ENCODE assay signal across 16 cellular contexts in genomic region chr9:95027914-95028854, GRCh38.
DNase-seq lines count a peak whose midpoint lies in the region; ATAC-seq and TF ChIP-seq lines count a peak whose summit lies in the region.
"Had no signal": no experiment of that assay in that cellular context is flagged by ENCODE, and none has a peak within 500 bp of the region (broad histone marks: within the 10 kb centered on the region; RNA-seq: fewer than 3 reads in every experiment).

No MANE protein-coding gene starts in this region.

- DNase-seq in NCI-H2029 treated with DMSO at 0.1 percent for 48 hours (lab: John Stamatoyannopoulos, UW) (peak; percentile 65), SW480 (ENCODE audit: low spot score) (peak; percentile 72), lung (ENCODE audit: low spot score) (no peak), thyroid gland (peak; percentile 44 to 54), inferior parietal cortex (ENCODE audit: extremely low spot score) (no peak), NCI-H2081 treated with DMSO at 0.1 percent for 48 hours (lab: John Stamatoyannopoulos, UW) (no peak)
- DNase-seq: activated CD8-positive, alpha-beta memory T cell treated with anti-CD3 and anti-CD28 coated beads, Interleukin-2, amount 10 ng/mL, durations not matched to agents 7 days and 5 days; activated naive CD8-positive, alpha-beta T cell treated with anti-CD3 and anti-CD28 coated beads, Interleukin-2, amount 10 ng/mL, durations not matched to agents 7 days and 5 days; colonic mucosa; GOT3; kidney glomerular epithelial cell; NCI-H1436; occipital lobe; stimulated activated CD4-positive, alpha-beta T cell treated with anti-CD3 and anti-CD28 coated beads, Interleukin-4, amount 100 ng/mL, for 1 hour; stimulated activated naive CD4-positive, alpha-beta T cell treated with Interleukin-2 at 50 U/mL for 16 hours had no signal

- no peaks in the 10 kb centered on the region for H3K9me3 ChIP-seq in lung (ENCODE audit: control insufficient read depth in 2 of 2, insufficient read depth in 1 of 2, low read length in 1 of 2)
- H3K9me3 ChIP-seq in thyroid gland, result no peaks in the 10 kb centered on the region
- H3K9me3 ChIP-seq: colonic mucosa had no signal

- ATAC-seq in lung (ENCODE audit: insufficient read depth, low FRiP score) (no peak), GM21723 (IDR thresholded peaks at IDR 0.05; ENCODE audit: unreplicated experiment) (no peak)
- ATAC-seq: activated CD8-positive, alpha-beta memory T cell treated with anti-CD3 and anti-CD28 coated beads, Interleukin-2, amount 10 ng/mL, durations not matched to agents 7 days and 5 days had no signal

- intact Hi-C loops in thyroid gland (cut with DNase I), result no loop called here

- TF ChIP-seq POLR2A in thyroid gland (IDR thresholded peaks at IDR 0.05), result no peak

- H3K27ac ChIP-seq in lung (ENCODE audit: low read depth in 1 of 2, low read length in 1 of 2) (peak overlapping the region; percentile 26 to 80), thyroid gland (peak overlapping the region; percentile 51 to 85 (median 61))
- H3K27ac ChIP-seq: colonic mucosa had no signal

- H3K36me3 ChIP-seq in lung (ENCODE audit: control insufficient read depth in 2 of 2, insufficient read depth in 2 of 2, low read length in 2 of 2) (peaks cover 3% of the 10 kb centered on the region in 2 donors), thyroid gland (no peaks in the 10 kb centered on the region)
- H3K36me3 ChIP-seq: colonic mucosa had no signal

- no peak overlapping the region for H3K4me3 ChIP-seq in lung
- H3K4me3 ChIP-seq in thyroid gland (replicated peaks in 1 of 3), result no peak overlapping the region
- H3K4me3 ChIP-seq: colonic mucosa had no signal

- H3K4me1 ChIP-seq in lung (ENCODE audit: control insufficient read depth in 2 of 2, insufficient read depth in 2 of 2, low read length in 2 of 2) (peaks cover 28 to 34% of the 10 kb centered on the region in 2 donors), thyroid gland (peaks cover 71 to 92% of the 10 kb centered on the region in 2 donors)

- TF ChIP-seq CTCF in lung (IDR thresholded peaks at IDR 0.05; ENCODE audit: control extremely low read depth, extremely low read depth), result no peak
- TF ChIP-seq CTCF in thyroid gland (IDR thresholded peaks at IDR 0.05), result no peak

- H3K27me3 ChIP-seq in lung (ENCODE audit: control insufficient read depth, insufficient read depth) (no peaks in the 10 kb centered on the region), thyroid gland (no peaks in the 10 kb centered on the region)
- H3K27me3 ChIP-seq: colonic mucosa had no signal

- WGBS in lung, 2 donors, result 63 to 84% methylated on average over 11 of the region's 11 CpGs
- 55 to 60% methylated on average over 11 of the region's 11 CpGs for whole genome bisulfite sequencing in thyroid gland, 2 donors

Comparison
In these comparisons a context has a peak if more than half of its experiments do, and no peak if none do; other contexts are left out.
1. DNase-seq: peak in NCI-H2029 treated with DMSO at 0.1 percent for 48 hours (single experiment), SW480 (single experiment) and thyroid gland (2 of 2); none in lung (single experiment), inferior parietal cortex (single experiment) and NCI-H2081 treated with DMSO at 0.1 percent for 48 hours (single experiment).